Comparison of ENCODE assay signal across 7 cellular contexts in the genomic region with DNA sequence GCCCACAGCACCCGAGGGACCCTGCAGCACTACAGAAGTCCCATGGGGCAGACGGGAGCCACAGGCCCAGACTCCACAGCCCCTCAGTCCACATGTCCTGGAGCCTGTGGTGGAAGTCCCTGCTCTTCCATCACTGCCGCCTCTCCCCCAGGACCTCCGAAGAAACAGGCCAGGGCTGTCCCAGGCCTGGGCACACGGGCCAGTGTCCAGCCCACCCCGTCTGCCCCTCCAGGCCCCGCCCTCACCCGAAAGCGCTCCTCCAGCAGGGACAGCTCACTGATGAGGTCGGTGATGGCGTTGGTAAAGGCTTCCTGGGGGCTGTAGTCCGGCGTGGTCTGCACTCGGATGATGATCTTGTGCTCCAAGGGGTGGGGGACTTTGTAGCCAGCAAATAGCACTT. TPM values are rescaled to one million over a fixed set of nuclear protein-coding genes. Genes with fewer than 3 reads are reported as not detected.
A peak's percentile ranks its signal among the peaks of the same experiment; 100 is the strongest.
DNase-seq lines count a peak whose midpoint lies in the region; ATAC-seq and TF ChIP-seq lines count a peak whose summit lies in the region.
"Not testable (repeated sequence)": the region's sequence is repeated elsewhere in the genome, so short reads cannot be mapped to it uniquely, and the experiment has no call there.

No MANE protein-coding gene starts in this region.

- H3K9me3 ChIP-seq in left lung, gastrocnemius medialis: not testable (repeated sequence)

- ATAC-seq in left cardiac atrium, left lung, gastrocnemius medialis: not testable (repeated sequence)

- H3K4me3 ChIP-seq in left lung, gastrocnemius medialis: not testable (repeated sequence)

- not testable (repeated sequence) for TF ChIP-seq CTCF in left lung (IDR thresholded peaks at IDR 0.05); osteocyte (IDR thresholded peaks at IDR 0.05); gastrocnemius medialis (IDR thresholded peaks at IDR 0.05 in 4 of 5, conservative IDR thresholded peaks at IDR 0.05 in 1 of 5); type B pancreatic cell (conservative IDR thresholded peaks at IDR 0.05)

- in situ Hi-C loops in gastrocnemius medialis (cut with MboI; ENCODE audit: low sequenced_read_pairs in 4 of 4): not testable (repeated sequence)

- peak overlapping the region; percentile 11 for H3K27ac ChIP-seq in caudate nucleus (ENCODE audit: low read depth, low read length)
- H3K27ac ChIP-seq in left lung, gastrocnemius medialis: not testable (repeated sequence)

- H3K27me3 ChIP-seq in left lung, gastrocnemius medialis: not testable (repeated sequence)

- not testable (repeated sequence) for H3K9me3 Mint-ChIP-seq in activated CD4-positive, alpha-beta T cell treated with anti-CD3 and anti-CD28 coated beads, Interleukin-2, amount 10 ng/mL, durations not matched to agents 24 days and 14 days; osteocyte (ENCODE audit: unreplicated experiment); type B pancreatic cell

- not testable (repeated sequence) for H3K27me3 Mint-ChIP-seq in activated CD4-positive, alpha-beta T cell treated with anti-CD3 and anti-CD28 coated beads, Interleukin-2, amount 10 ng/mL, durations not matched to agents 24 days and 14 days; osteocyte (ENCODE audit: unreplicated experiment); type B pancreatic cell

- DNase-seq in activated CD4-positive, alpha-beta T cell treated with anti-CD3 and anti-CD28 coated beads, Interleukin-2, amount 10 ng/mL, durations not matched to agents 24 days and 14 days: peak; percentile 47
- not testable (repeated sequence) for DNase-seq in caudate nucleus (lab: John Stamatoyannopoulos, UW)
- DNase-seq in left cardiac atrium: peak; percentile 10
- DNase-seq in left lung: peak; percentile 15 to 59
- peak; percentile 66 for DNase-seq in osteocyte (ENCODE audit: extremely low spot score, unreplicated experiment)
- peak; percentile 1 to 10 for DNase-seq in gastrocnemius medialis
- DNase-seq in type B pancreatic cell (ENCODE audit: extremely low spot score, unreplicated experiment): peak; percentile 49

- not testable (repeated sequence) for H3K4me1 Mint-ChIP-seq in activated CD4-positive, alpha-beta T cell treated with anti-CD3 and anti-CD28 coated beads, Interleukin-2, amount 10 ng/mL, durations not matched to agents 24 days and 14 days; osteocyte (ENCODE audit: unreplicated experiment); type B pancreatic cell (ENCODE audit: unreplicated experiment)

- not testable (repeated sequence) for H3K4me3 Mint-ChIP-seq in activated CD4-positive, alpha-beta T cell treated with anti-CD3 and anti-CD28 coated beads, Interleukin-2, amount 10 ng/mL, durations not matched to agents 24 days and 14 days; osteocyte (ENCODE audit: unreplicated experiment); type B pancreatic cell

- not testable (repeated sequence) for H3K27ac Mint-ChIP-seq in activated CD4-positive, alpha-beta T cell treated with anti-CD3 and anti-CD28 coated beads, Interleukin-2, amount 10 ng/mL, durations not matched to agents 24 days and 14 days; osteocyte (ENCODE audit: unreplicated experiment); type B pancreatic cell

- intact Hi-C loops in activated CD4-positive, alpha-beta T cell treated with anti-CD3 and anti-CD28 coated beads, Interleukin-2, amount 10 ng/mL, durations not matched to agents 24 days and 14 days (cut with micrococcal nuclease); left cardiac atrium (cut with DNase I); left lung (cut with DNase I); gastrocnemius medialis (cut with DNase I; ENCODE audit: low total_unique reads): not testable (repeated sequence)

- not testable (repeated sequence) for H3K4me1 ChIP-seq in left lung
- H3K4me1 ChIP-seq in gastrocnemius medialis: peaks cover 0 to 11% of the 10 kb centered on the region in 2 donors

- peaks cover 13% of the 10 kb centered on the region for H3K36me3 Mint-ChIP-seq in activated CD4-positive, alpha-beta T cell treated with anti-CD3 and anti-CD28 coated beads, Interleukin-2, amount 10 ng/mL, durations not matched to agents 24 days and 14 days (ENCODE audit: low read depth)
- H3K36me3 Mint-ChIP-seq in osteocyte (ENCODE audit: unreplicated experiment); type B pancreatic cell: not testable (repeated sequence)

- H3K36me3 ChIP-seq in left lung (peaks cover 0 to 51% of the 10 kb centered on the region in 2 donors), gastrocnemius medialis (peaks cover 0 to 20% of the 10 kb centered on the region in 2 donors)

- TF ChIP-seq POLR2A in gastrocnemius medialis (IDR thresholded peaks at IDR 0.05): not testable (repeated sequence)

RNA-seq across cellular contexts. Expression of a gene that starts 4.6 kb away (rescaled TPM):
- 46.8 and 50.8 TPM in 2 replicates for total RNA-seq in activated CD4-positive, alpha-beta T cell treated with anti-CD3 and anti-CD28 coated beads, Interleukin-2, amount 10 ng/mL, durations not matched to agents 24 days and 14 days
- total RNA-seq in left cardiac atrium (10 to 100 TPM; 42.9 to 52.7 TPM), left lung (10 to 100 TPM; 30.5 to 39.0 TPM), osteocyte (45.2 and 45.4 TPM in 2 replicates), gastrocnemius medialis (10 to 100 TPM; 25.7 to 67.9 (median 51.6) TPM), type B pancreatic cell (ENCODE audit: low replicate concordance) (45.2 and 48.1 TPM in 2 replicates)

RNA-seq across cellular contexts. Expression of a gene that starts 9.3 kb away (rescaled TPM):
- total RNA-seq in activated CD4-positive, alpha-beta T cell treated with anti-CD3 and anti-CD28 coated beads, Interleukin-2, amount 10 ng/mL, durations not matched to agents 24 days and 14 days: 30.5 and 32.4 TPM in 2 replicates
- total RNA-seq in left cardiac atrium (10 to 100 TPM in 1 of 2 donors, 1 to 10 TPM in 1; 9.8 to 12.2 TPM), left lung (10 to 100 TPM; 12.9 to 16.6 TPM), osteocyte (20.1 and 22.1 TPM in 2 replicates), gastrocnemius medialis (10 to 100 TPM in 3 of 4 donors, 1 to 10 TPM in 1; 7.5 to 24.5 (median 18.0) TPM), type B pancreatic cell (ENCODE audit: low replicate concordance) (16.5 and 23.5 TPM in 2 replicates)

RNA-seq across cellular contexts. Expression of a gene that starts 9.5 kb away (rescaled TPM):
- total RNA-seq in activated CD4-positive, alpha-beta T cell treated with anti-CD3 and anti-CD28 coated beads, Interleukin-2, amount 10 ng/mL, durations not matched to agents 24 days and 14 days: 9.9 and 10.9 TPM in 2 replicates
- total RNA-seq in left cardiac atrium (1 to 10 TPM; 7.1 to 7.2 TPM), left lung (1 to 10 TPM; 8.6 to 9.5 TPM), osteocyte (11.9 and 13.9 TPM in 2 replicates), gastrocnemius medialis (10 to 100 TPM in 2 of 4 donors, 1 to 10 TPM in 2; 8.7 to 15.1 (median 10.9) TPM), type B pancreatic cell (ENCODE audit: low replicate concordance) (11.2 and 13.3 TPM in 2 replicates)

RNA-seq across cellular contexts. Expression of a gene that starts 40.7 kb away (rescaled TPM):
- 45.8 and 49.8 TPM in 2 replicates for total RNA-seq in activated CD4-positive, alpha-beta T cell treated with anti-CD3 and anti-CD28 coated beads, Interleukin-2, amount 10 ng/mL, durations not matched to agents 24 days and 14 days
- 10 to 100 TPM in 1 of 2 donors, 1 to 10 TPM in 1; 6.0 to 12.1 TPM for total RNA-seq in left cardiac atrium
- 10 to 100 TPM; 22.3 to 38.2 TPM for total RNA-seq in left lung
- total RNA-seq in osteocyte: 46.3 and 47.8 TPM in 2 replicates
- 1 to 10 TPM; 1.8 to 4.1 (median 2.3) TPM for total RNA-seq in gastrocnemius medialis
- 23.1 and 34.9 TPM in 2 replicates for total RNA-seq in type B pancreatic cell (ENCODE audit: low replicate concordance)

RNA-seq across cellular contexts. Expression of a gene that starts 43.5 kb away (rescaled TPM):
- total RNA-seq in activated CD4-positive, alpha-beta T cell treated with anti-CD3 and anti-CD28 coated beads, Interleukin-2, amount 10 ng/mL, durations not matched to agents 24 days and 14 days: 27.1 and 28.6 TPM in 2 replicates
- 10 to 100 TPM in 1 of 2 donors, 1 to 10 TPM in 1; 3.2 to 14.3 TPM for total RNA-seq in left cardiac atrium
- 10 to 100 TPM; 18.1 to 18.5 TPM for total RNA-seq in left lung
- 7.4 and 11.7 TPM in 2 replicates for total RNA-seq in osteocyte
- 100 to 1,000 TPM in 2 of 4 donors, 10 to 100 TPM in 2; 38.0 to 127 (median 86.0) TPM for total RNA-seq in gastrocnemius medialis
- 5.5 and 7.1 TPM in 2 replicates for total RNA-seq in type B pancreatic cell (ENCODE audit: low replicate concordance)
